Comparison of ENCODE assay signal across 18 cellular contexts in the genomic region with DNA sequence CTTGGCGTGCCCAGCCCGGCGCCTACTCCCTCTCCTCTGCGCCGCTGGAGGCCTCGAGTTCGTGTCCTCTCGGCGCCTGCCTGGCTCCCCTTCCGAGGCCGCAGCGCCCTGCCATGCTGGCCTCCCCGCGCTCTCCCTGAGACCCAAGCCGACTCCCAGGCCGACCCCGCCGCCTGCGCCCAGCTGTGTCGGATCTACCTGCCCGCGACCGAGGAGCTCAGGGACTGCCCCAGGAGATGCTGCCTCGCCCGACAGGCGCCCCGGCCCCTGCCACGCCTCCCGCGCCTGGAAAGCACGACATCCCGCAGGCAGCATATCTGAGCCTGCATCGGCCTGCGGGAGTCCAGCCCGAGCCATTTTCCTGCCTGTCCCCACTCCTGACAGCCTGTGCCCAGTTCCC. TPM values are rescaled to one million over a fixed set of nuclear protein-coding genes. Genes with fewer than 3 reads are reported as not detected.
DNase-seq lines count a peak whose midpoint lies in the region; ATAC-seq and TF ChIP-seq lines count a peak whose summit lies in the region.
"Had no signal": no experiment of that assay in that cellular context is flagged by ENCODE, and none has a peak within 500 bp of the region (broad histone marks: within the 10 kb centered on the region; RNA-seq: fewer than 3 reads in every experiment).

No MANE protein-coding gene starts in this region.

- no peaks in the 10 kb centered on the region for H3K36me3 ChIP-seq in GM23338 (ENCODE audit: insufficient read depth)
- no peaks in the 10 kb centered on the region for H3K36me3 ChIP-seq in heart right ventricle
- no peaks in the 10 kb centered on the region for H3K36me3 ChIP-seq in osteoblast (ENCODE audit: insufficient read depth, low read length)
- H3K36me3 ChIP-seq: tibial artery had no signal

- H3K9me3 Mint-ChIP-seq in GM23338: no peaks in the 10 kb centered on the region
- H3K9me3 Mint-ChIP-seq in activated T-helper 17 cell treated with anti-CD3 and anti-CD28 coated beads, Interleukin-2, amount 50 U/mL, for 72 hours: no peaks in the 10 kb centered on the region
- H3K9me3 Mint-ChIP-seq: activated T-cell treated with anti-CD3 and anti-CD28 coated beads, Interleukin-2, amount 50 U/mL, for 24 hours had no signal

- no peaks in the 10 kb centered on the region for H3K36me3 Mint-ChIP-seq in GM23338 (ENCODE audit: low read depth)
- H3K36me3 Mint-ChIP-seq in activated T-helper 17 cell treated with anti-CD3 and anti-CD28 coated beads, Interleukin-2, amount 50 U/mL, for 72 hours (ENCODE audit: low read depth): no peaks in the 10 kb centered on the region

- H3K79me2 ChIP-seq in GM23338 (replicated peaks; ENCODE audit: insufficient read depth) (no peaks in the 10 kb centered on the region), osteoblast (ENCODE audit: insufficient read depth, low read length) (no peaks in the 10 kb centered on the region)

- H2AFZ ChIP-seq in GM23338: peak overlapping the region; percentile 96
- peak overlapping the region; percentile 20 for H2AFZ ChIP-seq in osteoblast (ENCODE audit: low read length)

- TF ChIP-seq CTCF in GM23338 (conservative IDR thresholded peaks at IDR 0.05; ENCODE audit: low read depth in 2 of 2) (no peak), heart right ventricle (IDR thresholded peaks at IDR 0.05) (no peak), osteoblast (IDR thresholded peaks at IDR 0.05; ENCODE audit: extremely low read depth, low read depth, low read length) (no peak)

- peaks cover 3% of the 10 kb centered on the region for H3K27me3 Mint-ChIP-seq in GM23338 (ENCODE audit: insufficient read depth, low read depth, poor library complexity)
- peaks cover 21% of the 10 kb centered on the region for H3K27me3 Mint-ChIP-seq in activated T-helper 17 cell treated with anti-CD3 and anti-CD28 coated beads, Interleukin-2, amount 50 U/mL, for 72 hours

- H4K20me1 ChIP-seq in GM23338 (replicated peaks; ENCODE audit: insufficient read depth): no peaks in the 10 kb centered on the region
- no peaks in the 10 kb centered on the region for H4K20me1 ChIP-seq in osteoblast (ENCODE audit: insufficient read depth, low read length)

- no peaks in the 10 kb centered on the region for H3F3A ChIP-seq in GM23338 (replicated peaks; ENCODE audit: low read depth)

- no peak overlapping the region for H3K27ac ChIP-seq in GM23338 (ENCODE audit: low read depth)
- H3K27ac ChIP-seq in heart right ventricle: no peak overlapping the region
- no peak overlapping the region for H3K27ac ChIP-seq in osteoblast (ENCODE audit: low read depth, low read length)
- H3K27ac ChIP-seq: C4-2B, epithelial cell of prostate, tibial artery had no signal

- no peaks in the 10 kb centered on the region for H3K9me3 ChIP-seq in heart right ventricle
- no peaks in the 10 kb centered on the region for H3K9me3 ChIP-seq in osteoblast (ENCODE audit: low read depth, low read length)
- H3K9me3 ChIP-seq: tibial artery had no signal

- H3K4me3 Mint-ChIP-seq in GM23338: no peak overlapping the region
- peak overlapping the region; percentile 26 for H3K4me3 Mint-ChIP-seq in activated T-helper 17 cell treated with anti-CD3 and anti-CD28 coated beads, Interleukin-2, amount 50 U/mL, for 72 hours

- H3K4me2 ChIP-seq in GM23338: peak overlapping the region; percentile 74
- H3K4me2 ChIP-seq in osteoblast (ENCODE audit: insufficient read depth, low read length): peak overlapping the region; percentile 52

- H3K4me1 Mint-ChIP-seq in GM23338: peaks cover 3% of the 10 kb centered on the region; the same call in 1 of the 3 replicates
- peaks cover 6% of the 10 kb centered on the region for H3K4me1 Mint-ChIP-seq in activated T-helper 17 cell treated with anti-CD3 and anti-CD28 coated beads, Interleukin-2, amount 50 U/mL, for 72 hours

- H3K4me3 ChIP-seq in GM23338 (peak overlapping the region; percentile 48), heart right ventricle (peak overlapping the region in 9 of 10 donors; percentile 14 to 45 (median 36)), osteoblast (ENCODE audit: insufficient read depth, low read length) (peak overlapping the region; percentile 23)
- H3K4me3 ChIP-seq: tibial artery had no signal

- intact Hi-C loops in heart right ventricle (cut with DNase I): no loop called here

- WGBS in heart right ventricle, 2 donors: 13 to 15% methylated on average over 35 of the region's 35 CpGs

- H3K27me3 ChIP-seq in GM23338 (ENCODE audit: insufficient read depth): peaks cover 23% of the 10 kb centered on the region
- H3K27me3 ChIP-seq in heart right ventricle: peaks cover 0 to 27% (median 12%) of the 10 kb centered on the region in 7 donors
- H3K27me3 ChIP-seq in osteoblast (ENCODE audit: insufficient read depth, low read length): peaks cover 3% of the 10 kb centered on the region

- ATAC-seq in GM23338 (peak; percentile 96), heart right ventricle (peak; percentile 23 to 50 (median 32)), GM21723 (IDR thresholded peaks at IDR 0.05; ENCODE audit: unreplicated experiment) (no peak)
- no peak for ATAC-seq in activated T-helper 17 cell treated with anti-CD3 and anti-CD28 coated beads, Interleukin-2, amount 50 U/mL, for 72 hours (replicated peaks)

- DNase-seq in GM23338 (ENCODE audit: low spot score): peak; percentile 69
- peak in 1 of 2 donors; percentile 18 for DNase-seq in heart right ventricle
- no peak for DNase-seq in osteoblast (ENCODE audit: insufficient read length, low spot score, missing footprints)
- no peak for DNase-seq in superior temporal gyrus (ENCODE audit: extremely low spot score)
- DNase-seq in NCI-H1436 (lab: John Stamatoyannopoulos, UW): no peak
- DNase-seq in DMS153 (lab: John Stamatoyannopoulos, UW): no peak
- DNase-seq: activated CD4-positive, alpha-beta T cell treated with anti-CD3 and anti-CD28 coated beads, Interleukin-2, amount 50 U/mL, for 4 hours; activated T-cell treated with anti-CD3 and anti-CD28 coated beads, Interleukin-2, amount 50 U/mL, for 24 hours; amygdala; glutamatergic neuron; NCI-H2029; NCI-H510A treated with DMSO at 0.1 percent for 48 hours; tibial artery had no signal

- H3K9me2 ChIP-seq in GM23338 (ENCODE audit: insufficient read depth): no peaks in the 10 kb centered on the region; the same call in 1 of the 2 replicates

- no peak overlapping the region for H3K27ac Mint-ChIP-seq in GM23338
- H3K27ac Mint-ChIP-seq in activated T-helper 17 cell treated with anti-CD3 and anti-CD28 coated beads, Interleukin-2, amount 50 U/mL, for 72 hours: no peak overlapping the region
- H3K27ac Mint-ChIP-seq: activated T-cell treated with anti-CD3 and anti-CD28 coated beads, Interleukin-2, amount 50 U/mL, for 24 hours had no signal

- peaks cover 8% of the 10 kb centered on the region; the same call in 1 of the 2 replicates for H3K4me1 ChIP-seq in GM23338 (ENCODE audit: insufficient read depth)
- peaks cover 0 to 12% (median 0%) of the 10 kb centered on the region in 9 donors for H3K4me1 ChIP-seq in heart right ventricle
- no peaks in the 10 kb centered on the region for H3K4me1 ChIP-seq in osteoblast (ENCODE audit: insufficient read depth, low read length)

TF ChIP-seq in GM23338, 12 proteins besides CTCF, POLR2A, EP300 and RAD21 (continues in another document):
- TF ChIP-seq EZH2phosphoT487 (IDR thresholded peaks at IDR 0.05; ENCODE audit: unreplicated experiment) (no peak), NANOG (IDR thresholded peaks at IDR 0.05; ENCODE audit: borderline replicate concordance) (no peak)

RNA-seq across cellular contexts. Expression of gene PAQR9, which starts 16.1 kb away (rescaled TPM):
- total RNA-seq in GM23338 (2014; rRNA removed; shearing (Covaris generic)): 2.0 and 2.3 TPM in 2 replicates
- polyA plus RNA-seq in GM23338 (2016; fragmentation: Nextera tagmentation; extraction: Ambion mirVana) (2.0 and 2.2 TPM in 2 replicates), heart right ventricle (1 to 10 TPM; 3.9 to 5.1 TPM)
- total RNA-seq in activated T-helper 17 cell treated with anti-CD3 and anti-CD28 coated beads, Interleukin-2, amount 50 U/mL, for 72 hours: not detected
- total RNA-seq in heart right ventricle (10 to 100 TPM in 9 of 10 donors, 1 to 10 TPM in 1; 9.7 to 18.4 (median 15.4) TPM), osteoblast (not detected in 2 replicates)
- total RNA-seq: pulmonary artery endothelial cell had no signal

RNA-seq across cellular contexts. Expression of gene U2SURP, which starts 54.0 kb away (rescaled TPM):
- 108 and 116 TPM in 2 replicates for total RNA-seq in GM23338 (2014; rRNA removed; shearing (Covaris generic))
- polyA plus RNA-seq in GM23338 (2016; fragmentation: Nextera tagmentation; extraction: Ambion mirVana): 339 and 372 TPM in 2 replicates
- total RNA-seq in activated T-helper 17 cell treated with anti-CD3 and anti-CD28 coated beads, Interleukin-2, amount 50 U/mL, for 72 hours: 100 to 1,000 TPM; 147 to 161 TPM
- total RNA-seq in heart right ventricle: 10 to 100 TPM; 35.8 to 49.3 (median 40.2) TPM
- polyA plus RNA-seq in heart right ventricle: 10 to 100 TPM; 14.1 to 47.4 TPM
- 85.0 and 85.5 TPM in 2 replicates for total RNA-seq in osteoblast

RNA-seq across cellular contexts. Expression of gene PCOLCE2, which starts 58.5 kb away (rescaled TPM):
- total RNA-seq in GM23338 (2014; rRNA removed; shearing (Covaris generic)): 17.7 and 18.6 TPM in 2 replicates
- polyA plus RNA-seq in GM23338 (2016; fragmentation: Nextera tagmentation; extraction: Ambion mirVana): 17.4 and 22.6 TPM in 2 replicates
- under 1 TPM in 1 of 2 donors, not detected in 1; 0.74 TPM for total RNA-seq in activated T-helper 17 cell treated with anti-CD3 and anti-CD28 coated beads, Interleukin-2, amount 50 U/mL, for 72 hours
- total RNA-seq in heart right ventricle: 100 to 1,000 TPM in 3 of 10 donors, 10 to 100 TPM in 7; 49.9 to 143 (median 69.6) TPM
- polyA plus RNA-seq in heart right ventricle: 10 to 100 TPM; 57.8 to 74.5 TPM
- total RNA-seq in osteoblast: 19.7 and 21.4 TPM in 2 replicates

Comparison
In these comparisons a context has a peak if more than half of its experiments do, and no peak if none do; other contexts are left out.
1. ATAC-seq: peak in GM23338 (single experiment) and heart right ventricle (8 of 8); none in activated T-helper 17 cell treated with anti-CD3 and anti-CD28 coated beads, Interleukin-2, amount 50 U/mL, for 72 hours (single experiment) and GM21723 (single experiment).
2. RNA of gene PCOLCE2, which starts 58.5 kb away (total RNA-seq): 49.9 to 143 TPM in heart right ventricle, 19.7 to 21.4 TPM in osteoblast and 17.7 to 18.6 TPM in GM23338; 0.74 TPM in activated T-helper 17 cell treated with anti-CD3 and anti-CD28 coated beads, Interleukin-2, amount 50 U/mL, for 72 hours; every median in the first group is over 10 times any median in the second.
3. Peak in every context shown above with its lines, with median percentiles within 50 percentile points of each other: H3K4me3 ChIP-seq.